Comparison of ENCODE assay signal across 16 cellular contexts in genomic region chr1:3071507-3072177, GRCh38. TPM values are rescaled to one million over a fixed set of nuclear protein-coding genes. Genes with fewer than 3 reads are reported as not detected.
DNase-seq lines count a peak whose midpoint lies in the region; ATAC-seq and TF ChIP-seq lines count a peak whose summit lies in the region.
"Had no signal": no experiment of that assay in that cellular context is flagged by ENCODE, and none has a peak within 500 bp of the region (broad histone marks: within the 10 kb centered on the region; RNA-seq: fewer than 3 reads in every experiment).

No MANE protein-coding gene starts in this region.

- no peaks in the 10 kb centered on the region for H3K9me3 Mint-ChIP-seq in CD4-positive, alpha-beta T cell
- H3K9me3 Mint-ChIP-seq: activated naive CD4-positive, alpha-beta T cell treated with anti-CD3 and anti-CD28 coated beads, Interleukin-2, amount 50 U/mL, for 72 hours; stimulated activated naive CD8-positive, alpha-beta T cell treated with anti-CD3 and anti-CD28 coated beads, Interleukin-15, Interleukin-2, amounts not matched to agents 100 ng/mL and 50 ng/mL, for 24 hours had no signal

- no peaks in the 10 kb centered on the region for H3K4me1 ChIP-seq in right cardiac atrium (ENCODE audit: control insufficient read depth, insufficient read depth, low read length)
- peaks cover 14 to 31% (median 21%) of the 10 kb centered on the region in 4 donors for H3K4me1 ChIP-seq in transverse colon

- TF ChIP-seq CTCF in CD4-positive, alpha-beta T cell (IDR thresholded peaks at IDR 0.05), result no peak
- TF ChIP-seq CTCF in brain microvascular endothelial cell (IDR thresholded peaks at IDR 0.05; ENCODE audit: low read depth, low read length, missing control alignments) (no peak), transverse colon (IDR thresholded peaks at IDR 0.05) (no peak)

- no peaks in the 10 kb centered on the region for H3K4me1 Mint-ChIP-seq in CD4-positive, alpha-beta T cell (ENCODE audit: low read depth)

- H3K27ac Mint-ChIP-seq in CD4-positive, alpha-beta T cell, result no peak overlapping the region
- H3K27ac Mint-ChIP-seq: activated naive CD4-positive, alpha-beta T cell treated with anti-CD3 and anti-CD28 coated beads, Interleukin-2, amount 50 U/mL, for 72 hours; stimulated activated naive CD8-positive, alpha-beta T cell treated with anti-CD3 and anti-CD28 coated beads, Interleukin-15, Interleukin-2, amounts not matched to agents 100 ng/mL and 50 ng/mL, for 24 hours had no signal

- H3K4me3 ChIP-seq in brain microvascular endothelial cell (ENCODE audit: low read depth, low read length) (peak overlapping the region; percentile 47), right cardiac atrium (ENCODE audit: low read length) (no peak overlapping the region), transverse colon (no peak overlapping the region)

- intact Hi-C loops in CD4-positive, alpha-beta T cell (cut with DNase I, micrococcal nuclease), result no loop called here
- intact Hi-C loops in right cardiac atrium (cut with DNase I), result loop anchor here (5.0 to 10.0 kb wide), 4 partner anchors 203 to 213 kb away; no protein-coding TSS in a partner anchor
- intact Hi-C loops in posterior vena cava (cut with DNase I), result no loop called here
- intact Hi-C loops in transverse colon (cut with DNase I; ENCODE audit: low total_unique reads), result no loop called here

- in situ Hi-C loops in brain microvascular endothelial cell (cut with HindIII; ENCODE audit: low pct_ligation_motif_present, low sequenced_read_pairs) (loop anchor here (25.0 kb wide), 1 partner anchor 341 kb away; no protein-coding TSS in a partner anchor), transverse colon (cut with MboI; ENCODE audit: low pct_ligation_motif_present in 1 of 4, low pct_unique_long_range_greater_than_20kb in 1 of 4, low sequenced_read_pairs in 3 of 4) (no loop called here)

- H3K27me3 ChIP-seq in CD4-positive, alpha-beta T cell (ENCODE audit: control insufficient read depth, insufficient read depth, low read length), result peaks cover 64% of the 10 kb centered on the region
- H3K27me3 ChIP-seq in brain microvascular endothelial cell (replicated peaks), result peaks cover 55% of the 10 kb centered on the region
- no peaks in the 10 kb centered on the region for H3K27me3 ChIP-seq in right cardiac atrium (ENCODE audit: control insufficient read depth, insufficient read depth)
- H3K27me3 ChIP-seq in transverse colon, result peaks cover 94% of the 10 kb centered on the region

- ATAC-seq in CD4-positive, alpha-beta T cell (ENCODE audit: poor library complexity), result no peak
- no peak for ATAC-seq in right cardiac atrium
- ATAC-seq: activated naive CD4-positive, alpha-beta T cell treated with anti-CD3 and anti-CD28 coated beads, Interleukin-2, amount 50 U/mL, for 72 hours had no signal

- no peaks in the 10 kb centered on the region for H3K9me3 ChIP-seq in CD4-positive, alpha-beta T cell (ENCODE audit: control insufficient read depth, low read length)
- H3K9me3 ChIP-seq in right cardiac atrium (ENCODE audit: control insufficient read depth, low read length) (no peaks in the 10 kb centered on the region), transverse colon (no peaks in the 10 kb centered on the region)
- H3K9me3 ChIP-seq: SK-N-SH had no signal

- CTCF ChIA-PET in CD4-positive, alpha-beta T cell (lab: Charles Lee), result no interaction called here

- DNase-seq in CD4-positive, alpha-beta T cell, result no peak
- no peak for DNase-seq in brain microvascular endothelial cell
- DNase-seq in right cardiac atrium, result peak; percentile 14 to 44 (median 38)
- DNase-seq in posterior vena cava (ENCODE audit: low spot score), result peak; percentile 67
- no peak for DNase-seq in NCI-H748 (lab: John Stamatoyannopoulos, UW; ENCODE audit: unreplicated experiment)
- no peak for DNase-seq in stimulated activated CD4-positive, alpha-beta T cell treated with anti-CD3 and anti-CD28 coated beads, Interleukin-1b, Interleukin-23, amount 100 ng/mL, for 48 hours
- no peak for DNase-seq in cerebellar cortex (ENCODE audit: low spot score)
- DNase-seq in transverse colon, result no peak
- DNase-seq: GOT3, KG1, NCI-H1417 treated with DMSO at 0.1 percent for 48 hours, SK-N-SH had no signal

- H3K36me3 ChIP-seq in brain microvascular endothelial cell (replicated peaks) (no peaks in the 10 kb centered on the region), transverse colon (no peaks in the 10 kb centered on the region)

- H3K27me3 Mint-ChIP-seq in CD4-positive, alpha-beta T cell, result peaks cover 25% of the 10 kb centered on the region

- 76% methylated on average over 16 of the region's 16 CpGs for WGBS in right cardiac atrium
- WGBS in transverse colon (ENCODE audit: low coverage in 1 of 2), 2 donors, result 84% methylated on average over 16 of the region's 16 CpGs; no CpG with 5 or more reads in 1 of the 2 donors

- TF ChIP-seq POLR2A in transverse colon (IDR thresholded peaks at IDR 0.05), result no peak

- H3K27ac ChIP-seq in CD4-positive, alpha-beta T cell (ENCODE audit: low read depth, low read length), result no peak overlapping the region
- H3K27ac ChIP-seq in brain microvascular endothelial cell (no peak overlapping the region), right cardiac atrium (ENCODE audit: low read length) (no peak overlapping the region), transverse colon (no peak overlapping the region)

- no peaks in the 10 kb centered on the region for H3K36me3 Mint-ChIP-seq in CD4-positive, alpha-beta T cell (ENCODE audit: low read depth)
- H3K36me3 Mint-ChIP-seq: activated naive CD4-positive, alpha-beta T cell treated with anti-CD3 and anti-CD28 coated beads, Interleukin-2, amount 50 U/mL, for 72 hours had no signal

- no peak for TF ChIP-seq EP300 in transverse colon (IDR thresholded peaks at IDR 0.05; ENCODE audit: low read depth)

- peak overlapping the region; percentile 25 for H3K4me3 Mint-ChIP-seq in CD4-positive, alpha-beta T cell
- H3K4me3 Mint-ChIP-seq: stimulated activated naive CD8-positive, alpha-beta T cell treated with anti-CD3 and anti-CD28 coated beads, Interleukin-15, Interleukin-2, amounts not matched to agents 100 ng/mL and 50 ng/mL, for 24 hours had no signal

- POLR2A ChIA-PET in CD4-positive, alpha-beta T cell (lab: Charles Lee), result no interaction called here

RNA-seq across cellular contexts. Expression of gene PRDM16, which starts 2.6 kb away (rescaled TPM):
- not detected for total RNA-seq in CD4-positive, alpha-beta T cell
- 1 to 10 TPM; 1.1 to 2.9 (median 1.8) TPM for total RNA-seq in right cardiac atrium
- polyA plus RNA-seq in right cardiac atrium, result 1.9 TPM
- total RNA-seq in posterior vena cava, result 10 to 100 TPM; 15.8 to 21.1 TPM
- under 1 TPM in 2 of 4 donors, not detected in 2; 0.41 to 0.95 TPM for total RNA-seq in transverse colon
- polyA plus RNA-seq: SK-N-SH had no signal

RNA-seq across cellular contexts. Expression of gene ACTRT2, which starts 50.4 kb away (rescaled TPM):
- total RNA-seq in CD4-positive, alpha-beta T cell, result not detected
- total RNA-seq in right cardiac atrium, result not detected
- polyA plus RNA-seq in right cardiac atrium, result not detected
- total RNA-seq in posterior vena cava, result not detected
- total RNA-seq in transverse colon, result not detected
- total RNA-seq: activated naive CD4-positive, alpha-beta T cell treated with anti-CD3 and anti-CD28 coated beads, Interleukin-2, amount 50 U/mL, for 72 hours; mucosa of gallbladder had no signal
- polyA plus RNA-seq: AG04450, SK-N-SH had no signal

Comparison
In these comparisons a context has a peak if more than half of its experiments do, and no peak if none do; other contexts are left out.
1. DNase-seq: peak in right cardiac atrium (3 of 3) and posterior vena cava (single experiment); none in CD4-positive, alpha-beta T cell (0 of 10), brain microvascular endothelial cell (single experiment), NCI-H748 (single experiment), stimulated activated CD4-positive, alpha-beta T cell treated with anti-CD3 and anti-CD28 coated beads, Interleukin-1b, Interleukin-23, amount 100 ng/mL, for 48 hours (single experiment), cerebellar cortex (single experiment) and transverse colon (single experiment).
2. RNA of gene PRDM16, which starts 2.6 kb away (total RNA-seq): 15.8 to 21.1 TPM in posterior vena cava; 1.1 to 2.9 TPM in right cardiac atrium, 0.41 to 0.95 TPM in transverse colon and not detected in CD4-positive, alpha-beta T cell; every median in the first group is over 4 times any median in the second.
3. intact Hi-C loops: an anchor here in right cardiac atrium (5.0 to 10.0 kb wide); none called in CD4-positive, alpha-beta T cell, posterior vena cava and transverse colon.